In genomic region chr11:93613432-93613831, GRCh38 we compare ENCODE assay signal across 25 cellular contexts.
"Had no signal": no experiment of that assay in that cellular context is flagged by ENCODE, and none has a peak within 500 bp of the region (broad histone marks: within the 10 kb centered on the region; RNA-seq: fewer than 3 reads in every experiment).

No MANE protein-coding gene starts in this region.

- H3K4me3 ChIP-seq: ovary, psoas muscle, right lobe of liver, sigmoid colon, suprapubic skin, testis, tibial artery, transverse colon, upper lobe of right lung, uterus had no signal

- H2AFZ ChIP-seq: parathyroid adenoma had no signal

- H3K9me3 ChIP-seq: neutrophil, ovary, psoas muscle, right lobe of liver, sigmoid colon, suprapubic skin, testis, tibial artery, transverse colon, upper lobe of right lung, uterus had no signal

- H3K9ac ChIP-seq: parathyroid adenoma had no signal

- H3K27ac ChIP-seq: neutrophil, ovary, parathyroid adenoma, psoas muscle, right lobe of liver, sigmoid colon, suprapubic skin, testis, tibial artery, upper lobe of right lung, uterus had no signal

- H3K27me3 ChIP-seq: neutrophil, ovary, right lobe of liver, sigmoid colon, suprapubic skin, testis, tibial artery, transverse colon, upper lobe of right lung, uterus had no signal

- DNase-seq: naive B cell; nephron progenitor cell; nucleus accumbens; ovary; posterior cingulate gyrus; psoas muscle; right cardiac atrium; right lobe of liver; sigmoid colon; small intestine; stimulated activated CD4-positive, alpha-beta T cell treated with anti-CD3 and anti-CD28 coated beads, Interleukin-15, amount 100 ng/mL, for 24 hours; stimulated activated CD4-positive, alpha-beta T cell treated with anti-CD3 and anti-CD28 coated beads, Interleukin-2, amount 100 ng/mL, for 24 hours; stimulated activated CD4-positive, alpha-beta T cell treated with anti-CD3 and anti-CD28 coated beads, Interleukin-2, amount 100 ng/mL, for 48 hours; stimulated activated CD4-positive, alpha-beta T cell treated with anti-CD3 and anti-CD28 coated beads, Interleukin-4, amount 100 ng/mL, for 24 hours; stimulated activated naive B cell treated with anti-CD40 and anti-IgM and Interleukin-4, amounts not matched to agents 10 μg/mL and 1 μg/mL and 100 μg/mL, for 72 hours; stimulated activated naive CD4-positive, alpha-beta T cell treated with Interleukin-2 at 50 U/mL for 16 hours; substantia nigra; testis; tibial artery; transverse colon; upper lobe of right lung; uterus had no signal

- H3K79me2 ChIP-seq: parathyroid adenoma had no signal

- H3K36me3 ChIP-seq: neutrophil, ovary, right lobe of liver, sigmoid colon, suprapubic skin, tibial artery, transverse colon, upper lobe of right lung, uterus had no signal

- H3K4me1 ChIP-seq: parathyroid adenoma, psoas muscle, sigmoid colon, suprapubic skin, testis, tibial artery, upper lobe of right lung, uterus had no signal
